2 cellular contexts compared by ENCODE assay signal in the genomic region with DNA sequence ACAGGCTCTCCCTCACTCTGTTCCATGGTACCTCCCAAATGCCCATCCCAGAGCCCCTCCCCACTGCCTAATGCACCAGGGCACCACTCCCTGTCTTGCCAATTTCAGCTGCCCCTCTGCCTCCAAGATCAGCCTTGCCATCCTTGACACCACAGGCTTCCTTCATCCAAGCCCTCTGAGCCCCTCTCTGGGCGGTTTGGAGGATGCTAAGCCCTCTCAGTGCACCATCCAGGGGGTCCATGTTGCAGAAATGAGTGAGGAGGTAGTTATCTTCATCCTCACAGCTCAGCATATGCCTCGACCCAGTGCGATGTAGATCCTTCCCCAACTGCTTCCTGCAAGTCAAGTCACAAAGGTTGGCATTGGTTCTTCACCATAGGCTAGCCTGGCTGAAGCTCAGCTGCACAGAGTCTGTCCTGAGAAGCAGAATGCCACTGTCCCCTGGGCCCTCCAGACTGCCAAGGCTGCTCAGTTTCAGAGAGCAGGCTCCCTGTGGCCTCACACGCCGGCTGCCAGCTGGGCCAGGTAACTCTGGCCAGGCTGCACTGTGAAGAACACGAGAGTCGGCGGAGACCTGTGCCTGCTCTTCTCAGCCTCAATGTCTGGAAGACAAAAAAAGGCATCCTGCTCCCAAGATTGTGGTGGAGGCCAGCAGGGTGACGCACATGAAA.
TF ChIP-seq lines count a peak whose summit lies in the region.

No MANE protein-coding gene starts in this region.

TF ChIP-seq in IMR-90, 13 proteins besides CTCF, POLR2A, EP300 and RAD21:
- TF ChIP-seq, protein P1, sequence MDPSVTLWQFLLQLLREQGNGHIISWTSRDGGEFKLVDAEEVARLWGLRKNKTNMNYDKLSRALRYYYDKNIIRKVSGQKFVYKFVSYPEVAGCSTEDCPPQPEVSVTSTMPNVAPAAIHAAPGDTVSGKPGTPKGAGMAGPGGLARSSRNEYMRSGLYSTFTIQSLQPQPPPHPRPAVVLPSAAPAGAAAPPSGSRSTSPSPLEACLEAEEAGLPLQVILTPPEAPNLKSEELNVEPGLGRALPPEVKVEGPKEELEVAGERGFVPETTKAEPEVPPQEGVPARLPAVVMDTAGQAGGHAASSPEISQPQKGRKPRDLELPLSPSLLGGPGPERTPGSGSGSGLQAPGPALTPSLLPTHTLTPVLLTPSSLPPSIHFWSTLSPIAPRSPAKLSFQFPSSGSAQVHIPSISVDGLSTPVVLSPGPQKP (IDR thresholded peaks at IDR 0.05; ENCODE audit: borderline replicate concordance, low read depth, low read length): no peak
- TF ChIP-seq MAFK (IDR thresholded peaks at IDR 0.05; ENCODE audit: low read depth, low read length) (no peak), CHD1 (IDR thresholded peaks at IDR 0.05; ENCODE audit: low read depth, low read length) (no peak)

TF ChIP-seq in H1, 55 proteins besides CTCF, POLR2A, EP300 and RAD21:
- no peak for TF ChIP-seq EGR1 (IDR thresholded peaks at IDR 0.05; ENCODE audit: borderline replicate concordance, low read depth, low read length)
- no peak for TF ChIP-seq MAFK (IDR thresholded peaks at IDR 0.05; ENCODE audit: low read depth, low read length)
- no peak for TF ChIP-seq RNF2 (IDR thresholded peaks at IDR 0.05; ENCODE audit: borderline replicate concordance, low read depth, low read length, missing control alignments, poor library complexity, severe bottlenecking)
- TF ChIP-seq, protein P2, sequence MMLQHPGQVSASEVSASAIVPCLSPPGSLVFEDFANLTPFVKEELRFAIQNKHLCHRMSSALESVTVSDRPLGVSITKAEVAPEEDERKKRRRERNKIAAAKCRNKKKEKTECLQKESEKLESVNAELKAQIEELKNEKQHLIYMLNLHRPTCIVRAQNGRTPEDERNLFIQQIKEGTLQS (IDR thresholded peaks at IDR 0.05; ENCODE audit: insufficient read depth, low read depth, low read length): no peak
- no peak for TF ChIP-seq PHF8 (conservative IDR thresholded peaks at IDR 0.05; ENCODE audit: low read depth, low read length)
- no peak for TF ChIP-seq KDM4A (IDR thresholded peaks at IDR 0.05; ENCODE audit: low read depth, low read length, severe bottlenecking)
- TF ChIP-seq, protein P3, sequence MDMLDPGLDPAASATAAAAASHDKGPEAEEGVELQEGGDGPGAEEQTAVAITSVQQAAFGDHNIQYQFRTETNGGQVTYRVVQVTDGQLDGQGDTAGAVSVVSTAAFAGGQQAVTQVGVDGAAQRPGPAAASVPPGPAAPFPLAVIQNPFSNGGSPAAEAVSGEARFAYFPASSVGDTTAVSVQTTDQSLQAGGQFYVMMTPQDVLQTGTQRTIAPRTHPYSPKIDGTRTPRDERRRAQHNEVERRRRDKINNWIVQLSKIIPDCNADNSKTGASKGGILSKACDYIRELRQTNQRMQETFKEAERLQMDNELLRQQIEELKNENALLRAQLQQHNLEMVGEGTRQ (IDR thresholded peaks at IDR 0.05; ENCODE audit: low read length): no peak
- TF ChIP-seq BCL11A (IDR thresholded peaks at IDR 0.05; ENCODE audit: low read depth in 2 of 2, low read length in 2 of 2): no peak
- TF ChIP-seq SUZ12 (IDR thresholded peaks at IDR 0.05; ENCODE audit: low read length): no peak
- no peak for TF ChIP-seq CREB1 (IDR thresholded peaks at IDR 0.05)
- TF ChIP-seq RBBP5 (IDR thresholded peaks at IDR 0.05; ENCODE audit: borderline replicate concordance, low read depth, low read length): no peak
- no peak for TF ChIP-seq KDM5A (IDR thresholded peaks at IDR 0.05; ENCODE audit: low read length)
- no peak for TF ChIP-seq YY1 (IDR thresholded peaks at IDR 0.05; ENCODE audit: low read depth, low read length)
- no peak for TF ChIP-seq SP2 (IDR thresholded peaks at IDR 0.05; ENCODE audit: low read length)
- no peak for TF ChIP-seq RFX5 (IDR thresholded peaks at IDR 0.05; ENCODE audit: borderline replicate concordance, low read depth, low read length)
